8 cellular contexts compared by ENCODE assay signal in genomic region chr14:32940066-32940651, GRCh38. TPM values are rescaled to one million over a fixed set of nuclear protein-coding genes. Genes with fewer than 3 reads are reported as not detected.
A peak's percentile ranks its signal among the peaks of the same experiment; 100 is the strongest.
DNase-seq lines count a peak whose midpoint lies in the region; ATAC-seq and TF ChIP-seq lines count a peak whose summit lies in the region.

No MANE protein-coding gene starts in this region.

- intact Hi-C loops in activated CD4-positive, alpha-beta T cell treated with anti-CD3 and anti-CD28 coated beads for 36 hours (cut with DNase I, micrococcal nuclease): no loop called here
- intact Hi-C loops in right cardiac atrium (cut with DNase I): no loop called here

- ATAC-seq in activated CD4-positive, alpha-beta T cell treated with anti-CD3 and anti-CD28 coated beads for 36 hours: no peak
- ATAC-seq in right cardiac atrium (no peak), HG03045 (IDR thresholded peaks at IDR 0.05; ENCODE audit: unreplicated experiment) (no peak), GM18502 (IDR thresholded peaks at IDR 0.05; ENCODE audit: poor library complexity, unreplicated experiment) (no peak)

- no peak overlapping the region for H3K27ac ChIP-seq in right cardiac atrium (ENCODE audit: low read length)
- H3K27ac ChIP-seq in smooth muscle cell (ENCODE audit: low read depth): peak overlapping the region; percentile 85

- peak overlapping the region; percentile 73 for H2AFZ ChIP-seq in smooth muscle cell (ENCODE audit: low read depth)

- 33% methylated on average over 13 of the region's 13 CpGs for WGBS in right cardiac atrium
- WGBS in smooth muscle cell (ENCODE audit: low lambda C conversion rate): 12% methylated on average over 13 of the region's 13 CpGs

- peak overlapping the region; percentile 88 for H3K9ac ChIP-seq in smooth muscle cell (ENCODE audit: low read depth)

- H3K4me1 ChIP-seq in right cardiac atrium (ENCODE audit: control insufficient read depth, insufficient read depth, low read length) (no peaks in the 10 kb centered on the region), smooth muscle cell (ENCODE audit: low read depth) (peaks cover 13% of the 10 kb centered on the region)

- POLR2A ChIA-PET in activated CD4-positive, alpha-beta T cell treated with anti-CD3 and anti-CD28 coated beads for 36 hours (lab: Charles Lee): no interaction called here

- peak overlapping the region; percentile 52 for H3K4me3 ChIP-seq in WI38 (ENCODE audit: low read depth, low read length)
- peak overlapping the region; percentile 97 for H3K4me3 ChIP-seq in right cardiac atrium (ENCODE audit: low read length)
- H3K4me3 ChIP-seq in smooth muscle cell: peak overlapping the region; percentile 82

- H3K36me3 Mint-ChIP-seq in activated CD4-positive, alpha-beta T cell treated with anti-CD3 and anti-CD28 coated beads for 36 hours (ENCODE audit: low read depth): peaks cover 2% of the 10 kb centered on the region

- H3K4me3 Mint-ChIP-seq in activated CD4-positive, alpha-beta T cell treated with anti-CD3 and anti-CD28 coated beads for 36 hours: peak overlapping the region; percentile 65

- peaks cover 9% of the 10 kb centered on the region for H3K4me1 Mint-ChIP-seq in activated CD4-positive, alpha-beta T cell treated with anti-CD3 and anti-CD28 coated beads for 36 hours

- H3K9me3 ChIP-seq in right cardiac atrium (ENCODE audit: control insufficient read depth, low read length) (no peaks in the 10 kb centered on the region), smooth muscle cell (replicated peaks; ENCODE audit: low read depth) (no peaks in the 10 kb centered on the region)

- no peak for DNase-seq in activated CD4-positive, alpha-beta T cell treated with anti-CD3 and anti-CD28 coated beads for 36 hours
- DNase-seq in activated CD4-positive, alpha-beta T cell treated with anti-CD3 and anti-CD28 coated beads, Interleukin-2, amount 50 U/mL, for 1 hour: no peak
- DNase-seq in right cardiac atrium: peak in 1 of 3 donors; percentile 56
- DNase-seq in smooth muscle cell (lab: John Stamatoyannopoulos, UW; ENCODE audit: unreplicated experiment): no peak
- no peak for DNase-seq in OCI-M2 (lab: John Stamatoyannopoulos, UW; ENCODE audit: unreplicated experiment)

- H3K27me3 Mint-ChIP-seq in activated CD4-positive, alpha-beta T cell treated with anti-CD3 and anti-CD28 coated beads for 36 hours: peaks cover 47% of the 10 kb centered on the region

- no peaks in the 10 kb centered on the region for H3K79me2 ChIP-seq in smooth muscle cell (ENCODE audit: low read depth)

- no peak overlapping the region for H3K27ac Mint-ChIP-seq in activated CD4-positive, alpha-beta T cell treated with anti-CD3 and anti-CD28 coated beads for 36 hours

- CTCF ChIA-PET in activated CD4-positive, alpha-beta T cell treated with anti-CD3 and anti-CD28 coated beads for 36 hours (lab: Charles Lee): no interaction called here

- no peaks in the 10 kb centered on the region for H3K9me3 Mint-ChIP-seq in activated CD4-positive, alpha-beta T cell treated with anti-CD3 and anti-CD28 coated beads for 36 hours (ENCODE audit: low read depth)

- H3K4me2 ChIP-seq in smooth muscle cell: peak overlapping the region; percentile 89

- no peak for TF ChIP-seq CTCF in WI38 (IDR thresholded peaks at IDR 0.05; ENCODE audit: low read depth, low read length)
- no peak for TF ChIP-seq CTCF in smooth muscle cell (IDR thresholded peaks at IDR 0.05; ENCODE audit: borderline replicate concordance, insufficient read depth, poor library complexity, severe bottlenecking)

- H3F3A ChIP-seq in smooth muscle cell (ENCODE audit: low read depth): peaks cover 6% of the 10 kb centered on the region

- H3K36me3 ChIP-seq in smooth muscle cell (ENCODE audit: low read depth): no peaks in the 10 kb centered on the region

- H4K20me1 ChIP-seq in smooth muscle cell (ENCODE audit: low read depth): peaks cover 6% of the 10 kb centered on the region

- no peaks in the 10 kb centered on the region for H3K27me3 ChIP-seq in right cardiac atrium (ENCODE audit: control insufficient read depth, insufficient read depth)
- peaks cover 52% of the 10 kb centered on the region for H3K27me3 ChIP-seq in smooth muscle cell (ENCODE audit: low read depth)

RNA-seq across cellular contexts. Expression of gene NPAS3, which starts 1.5 kb away (rescaled TPM):
- not detected for total RNA-seq in activated CD4-positive, alpha-beta T cell treated with anti-CD3 and anti-CD28 coated beads for 36 hours
- total RNA-seq in right cardiac atrium: 1 to 10 TPM; 2.8 to 5.7 (median 4.4) TPM
- 0.48 TPM for polyA plus RNA-seq in right cardiac atrium
- 1.2 and 2.0 TPM in 2 replicates for total RNA-seq in smooth muscle cell
- polyA plus RNA-seq in smooth muscle cell: 0.19 and 0.79 TPM in 2 replicates
